ENCODE assay signal across 8 cellular contexts in the genomic region with DNA sequence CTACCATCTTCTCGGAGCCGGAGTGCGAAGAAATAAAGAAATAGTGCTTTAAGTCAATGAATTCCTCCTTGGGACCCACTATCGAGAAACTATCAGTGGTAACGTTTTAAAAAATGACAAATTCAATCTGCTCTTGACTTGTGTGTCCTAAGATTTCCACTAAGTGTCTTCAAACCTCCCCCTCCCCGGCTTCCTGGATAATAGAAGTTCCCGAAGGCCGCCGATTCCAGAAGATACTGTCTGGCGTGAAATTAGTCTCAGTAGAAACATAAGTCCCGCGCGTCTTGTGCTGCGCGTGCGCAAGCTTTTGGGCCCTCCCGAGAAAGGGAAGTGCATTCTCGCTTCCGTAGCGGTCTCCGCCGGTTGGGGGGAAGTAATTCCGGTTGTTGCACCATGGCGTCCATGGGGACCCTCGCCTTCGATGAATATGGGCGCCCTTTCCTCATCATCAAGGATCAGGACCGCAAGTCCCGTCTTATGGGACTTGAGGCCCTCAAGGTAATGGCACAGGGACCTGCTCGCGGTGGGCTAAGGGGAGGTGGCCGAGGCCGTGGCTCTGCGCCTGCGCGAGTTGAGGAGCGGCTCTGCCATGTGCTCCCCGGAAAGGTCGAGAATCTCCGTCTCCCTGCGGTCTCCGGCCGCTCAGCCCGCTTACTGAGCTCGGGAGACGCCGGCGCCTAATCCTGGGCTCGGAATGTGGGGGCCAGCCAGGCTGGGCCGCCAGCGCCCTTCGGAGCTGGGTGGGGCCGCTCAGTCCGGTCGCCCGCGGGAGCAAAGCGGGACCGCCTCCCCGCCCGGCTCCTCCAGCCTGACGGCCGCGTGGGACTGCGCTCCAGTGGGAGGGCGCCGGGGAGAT. TPM values are rescaled to one million over a fixed set of nuclear protein-coding genes. Genes with fewer than 3 reads are reported as not detected.
DNase-seq lines count a peak whose midpoint lies in the region; ATAC-seq and TF ChIP-seq lines count a peak whose summit lies in the region.

Gene CCT5 (plus strand): TSS at position 333 of the 856 bp plus-strand sequence. CDS start 61 bp downstream, at position 394.

- peak within 1 kb of the TSS; percentile 98 for H3K4me3 Mint-ChIP-seq in activated B cell treated with CpG ODN at 0.5 μM for 24 hours

- intact Hi-C loops in activated B cell treated with CpG ODN at 0.5 μM for 24 hours (cut with micrococcal nuclease): loop anchor here (1.0 to 2.0 kb wide), 4 partner anchors 103 to 511 kb away; partner anchors contain the start of genes ANKRD33B, DAP and MARCHF6
- intact Hi-C loops in spleen (cut with DNase I; ENCODE audit: low total_unique reads): no loop called here

- peak within 1 kb of the TSS; percentile 99 for H3K27ac Mint-ChIP-seq in activated B cell treated with CpG ODN at 0.5 μM for 24 hours

- peak; percentile 81 for ATAC-seq in GM18909 (IDR thresholded peaks at IDR 0.05; ENCODE audit: poor library complexity, unreplicated experiment)
- ATAC-seq in HG03175 (IDR thresholded peaks at IDR 0.05; ENCODE audit: unreplicated experiment): peak; percentile 78
- ATAC-seq in activated B cell treated with CpG ODN at 0.5 μM for 24 hours (ENCODE audit: low read depth): peak; percentile 80

- peak; percentile 98 for DNase-seq in AG04450 (ENCODE audit: low read depth, low spot score)
- DNase-seq in NCI-H226: peak; percentile 94
- peak; percentile 80 for DNase-seq in activated B cell treated with CpG ODN at 0.5 μM for 24 hours
- DNase-seq in caudate nucleus (lab: John Stamatoyannopoulos, UW): peak; percentile 32 to 96 (median 87)
- DNase-seq in inferior parietal cortex (ENCODE audit: extremely low spot score): peak; percentile 99
- peak; percentile 96 for DNase-seq in spleen

- peak in 1 of 3 donors; percentile 26 for TF ChIP-seq POLR2A in spleen (IDR thresholded peaks at IDR 0.05)

- no peaks in the 10 kb centered on the region for H3K27me3 Mint-ChIP-seq in activated B cell treated with CpG ODN at 0.5 μM for 24 hours

- peaks cover 41% of the 10 kb centered on the region for H3K36me3 Mint-ChIP-seq in activated B cell treated with CpG ODN at 0.5 μM for 24 hours (ENCODE audit: low read depth)

- TF ChIP-seq CTCF in AG04450 (IDR thresholded peaks at IDR 0.05; ENCODE audit: low read depth, low read length): no peak
- TF ChIP-seq CTCF in activated B cell treated with CpG ODN at 0.5 μM for 24 hours (IDR thresholded peaks at IDR 0.05): no peak
- peak in 1 of 11 experiments; percentile 11 for TF ChIP-seq CTCF in spleen (IDR thresholded peaks at IDR 0.05 in 8 of 11, conservative IDR thresholded peaks at IDR 0.05 in 3 of 11)

- 0 to 1% (median 0%) methylated on average over 59 to 67 of the region's 67 CpGs for WGBS in spleen, 5 donors

- peaks cover 12 to 62% (median 45%) of the 10 kb centered on the region in 6 donors for H3K4me1 ChIP-seq in spleen

- H3K27me3 ChIP-seq in AG04450 (ENCODE audit: control insufficient read depth, insufficient read depth, low read length): no peaks in the 10 kb centered on the region
- no peaks in the 10 kb centered on the region for H3K27me3 ChIP-seq in spleen (replicated peaks in 1 of 7)

- H3K27ac ChIP-seq in AG04450 (ENCODE audit: low read depth, low read length) (peak within 1 kb of the TSS; percentile 94), caudate nucleus (ENCODE audit: low read depth, low read length) (peak within 1 kb of the TSS; percentile 98), spleen (peak within 1 kb of the TSS; percentile 90 to 96 (median 96))

- H3K9me3 ChIP-seq in AG04450 (ENCODE audit: control insufficient read depth, insufficient read depth, low read length) (no peaks in the 10 kb centered on the region), spleen (no peaks in the 10 kb centered on the region)

- CTCF ChIA-PET in AG04450 (lab: Charles Lee): interaction anchor here (1.3 kb wide), 1 partner anchor 18 kb away, joined by 3 read pairs; no protein-coding TSS in a partner anchor
- CTCF ChIA-PET in activated B cell treated with CpG ODN at 0.5 μM for 24 hours (lab: Charles Lee): interaction anchor here (0.9 to 1.4 kb wide), 2 partner anchors 34 to 114 kb away, joined by 3 to 4 read pairs; no protein-coding TSS in a partner anchor

- peaks cover 52% of the 10 kb centered on the region for H3K4me1 Mint-ChIP-seq in activated B cell treated with CpG ODN at 0.5 μM for 24 hours

- H3K4me3 ChIP-seq in AG04450 (ENCODE audit: low read depth, low read length) (peak within 1 kb of the TSS; percentile 98), spleen (peak within 1 kb of the TSS; percentile 82 to 99 (median 97))

- H3K9me3 Mint-ChIP-seq in activated B cell treated with CpG ODN at 0.5 μM for 24 hours: no peaks in the 10 kb centered on the region

- H3K36me3 ChIP-seq in spleen: peaks cover 0 to 33% (median 4%) of the 10 kb centered on the region in 6 donors

- POLR2A ChIA-PET in AG04450 (lab: Yijun Ruan, JAX) (interaction anchor here (0.6 to 1.7 kb wide), 6 partner anchors 10 to 103 kb away, joined by 3 to 13 read pairs (median 4); partner anchors contain the start of gene MARCHF6), activated B cell treated with CpG ODN at 0.5 μM for 24 hours (lab: Charles Lee) (interaction anchor here (0.6 to 4.1 kb wide), 14 partner anchors 9 to 435 kb away, joined by 3 to 69 read pairs (median 5); partner anchors contain the start of genes ANKRD33B, MARCHF6 and ROPN1L)

RNA-seq across cellular contexts. Expression of gene CCT5, which starts in this region (rescaled TPM):
- polyA plus RNA-seq in AG04450 (2011; rRNA removed): 344 and 390 TPM in 2 replicates
- 489 and 507 TPM in 2 replicates for polyA minus RNA-seq in AG04450 (2011; rRNA and poly(A)+ RNA removed)
- total RNA-seq in activated B cell treated with CpG ODN at 0.5 μM for 24 hours: 203 and 213 TPM in 2 replicates
- 100 to 1,000 TPM in 6 of 7 donors, 10 to 100 TPM in 1; 87.8 to 150 (median 114) TPM for total RNA-seq in spleen
- polyA plus RNA-seq in spleen: 100 to 1,000 TPM in 2 of 3 donors, 10 to 100 TPM in 1; 76.9 to 128 (median 115) TPM

Comparison
In these comparisons a context has a peak if more than half of its experiments do, and no peak if none do; other contexts are left out.
1. Peak in every context shown above with its lines: DNase-seq, ATAC-seq, H3K4me3 ChIP-seq and H3K27ac ChIP-seq.